8 cellular contexts compared by ENCODE assay signal in the genomic region with DNA sequence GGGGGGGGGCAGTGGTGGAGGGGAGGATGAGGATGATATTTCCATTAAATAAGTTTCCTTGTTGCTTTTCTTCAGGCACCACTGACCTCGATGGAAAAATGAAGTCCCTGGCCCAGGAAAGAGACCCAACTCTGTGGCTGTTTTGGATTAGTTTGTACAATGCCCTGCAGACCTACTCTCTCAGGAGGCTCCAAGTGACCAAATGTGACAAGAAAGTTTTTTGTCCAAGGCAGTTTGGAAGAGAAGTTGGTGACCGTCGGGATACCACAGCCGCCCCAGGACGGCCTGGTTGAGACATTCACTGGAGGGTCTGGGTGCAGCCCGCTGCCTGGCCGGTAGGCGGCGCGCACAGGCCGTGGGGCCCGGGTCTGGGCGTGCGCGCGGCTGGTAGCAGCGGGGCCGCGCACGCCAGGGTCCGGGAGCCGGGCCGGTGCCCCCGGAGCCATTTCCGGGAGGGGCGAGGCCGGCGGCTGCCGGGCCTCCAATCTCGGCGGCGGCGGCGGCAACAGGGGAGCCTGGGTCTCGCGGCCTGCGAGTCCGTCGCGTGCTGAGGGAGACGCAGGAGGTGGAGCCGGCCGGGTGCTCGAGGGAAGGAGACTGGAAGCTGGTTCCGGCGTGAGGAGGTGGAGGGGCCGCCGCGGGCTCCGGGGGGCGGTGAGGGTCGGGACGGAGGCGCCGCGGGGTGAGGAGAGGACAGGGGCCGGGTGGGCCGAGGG. TPM values are rescaled to one million over a fixed set of nuclear protein-coding genes. Genes with fewer than 3 reads are reported as not detected.
A peak's percentile ranks its signal among the peaks of the same experiment; 100 is the strongest.
DNase-seq lines count a peak whose midpoint lies in the region; ATAC-seq and TF ChIP-seq lines count a peak whose summit lies in the region.

TSS of gene SGPL1 (plus strand) at position 445 of the 716 bp plus-strand sequence. CDS start 906 bp downstream, outside the sequence.

- H3K27ac ChIP-seq in colonic mucosa, result peak within 1 kb of the TSS; percentile 90

- intact Hi-C loops in colonic mucosa (cut with DNase I), result loop anchor here (1.0 kb wide), 1 partner anchor 64 kb away; no protein-coding TSS in a partner anchor
- intact Hi-C loops in left colon (cut with DNase I, micrococcal nuclease), result loop anchor here (5.0 kb wide), 2 partner anchors 62 to 67 kb away; no protein-coding TSS in a partner anchor

- H3K4me3 ChIP-seq in AG04449 (ENCODE audit: low read depth, low read length) (peak within 1 kb of the TSS; percentile 91), colonic mucosa (peak within 1 kb of the TSS; percentile 62)

- POLR2A ChIA-PET in AG04449 (lab: Yijun Ruan, JAX), result interaction anchor here (1.2 to 1.7 kb wide), 3 partner anchors 17 to 264 kb away, joined by 3 to 8 read pairs (median 6); no protein-coding TSS in a partner anchor

- peak within 1 kb of the TSS; percentile 77 to 83 for H3K9ac ChIP-seq in colonic mucosa (ENCODE audit: low read depth in 2 of 2, low read length in 2 of 2)

- CTCF ChIA-PET in AG04449 (lab: Yijun Ruan, JAX), result interaction anchor here (0.7 to 10.2 kb wide), 18 partner anchors 9 to 265 kb away, joined by 3 to 81 read pairs (median 4); no protein-coding TSS in a partner anchor

- TF ChIP-seq CTCF in AG04449 (IDR thresholded peaks at IDR 0.05; ENCODE audit: insufficient read depth, low read length, missing control alignments), result peak; percentile 89
- TF ChIP-seq CTCF in colonic mucosa (IDR thresholded peaks at IDR 0.05), result peak; percentile 97

- peaks cover 5% of the 10 kb centered on the region for H3K4me1 ChIP-seq in colonic mucosa

- DNase-seq in AG04449 (ENCODE audit: low read depth, low spot score), result no peak
- peak; percentile 89 for DNase-seq in NCI-H2227 (lab: John Stamatoyannopoulos, UW; ENCODE audit: unreplicated experiment)
- peak; percentile 92 for DNase-seq in activated CD4-positive, alpha-beta T cell treated with anti-CD3 and anti-CD28 coated beads for 48 hours
- DNase-seq in colonic mucosa, result peak; percentile 91
- peak; percentile 75 to 92 for DNase-seq in left colon
- peak; percentile 81 to 88 for DNase-seq in stimulated activated CD4-positive, alpha-beta T cell treated with anti-CD3 and anti-CD28 coated beads, Interleukin-1b, Interleukin-23, amount 100 ng/mL, for 4 hours (ENCODE audit: low read depth in 2 of 2)

- peak; percentile 68 for ATAC-seq in GM18519 (IDR thresholded peaks at IDR 0.05; ENCODE audit: low FRiP score, unreplicated experiment)
- ATAC-seq in HG03045 (IDR thresholded peaks at IDR 0.05; ENCODE audit: unreplicated experiment), result peak; percentile 91
- ATAC-seq in left colon, result peak; percentile 92

- no peaks in the 10 kb centered on the region for H3K36me3 ChIP-seq in colonic mucosa

- no peaks in the 10 kb centered on the region for H3K27me3 ChIP-seq in colonic mucosa

- no peaks in the 10 kb centered on the region for H3K9me3 ChIP-seq in colonic mucosa

RNA-seq across cellular contexts. Expression of gene SGPL1, which starts in this region (rescaled TPM):
- total RNA-seq in colonic mucosa (10 to 100 TPM; 59.8 to 67.6 TPM), left colon (10 to 100 TPM; 68.8 to 82.2 TPM)
